In the genomic region with DNA sequence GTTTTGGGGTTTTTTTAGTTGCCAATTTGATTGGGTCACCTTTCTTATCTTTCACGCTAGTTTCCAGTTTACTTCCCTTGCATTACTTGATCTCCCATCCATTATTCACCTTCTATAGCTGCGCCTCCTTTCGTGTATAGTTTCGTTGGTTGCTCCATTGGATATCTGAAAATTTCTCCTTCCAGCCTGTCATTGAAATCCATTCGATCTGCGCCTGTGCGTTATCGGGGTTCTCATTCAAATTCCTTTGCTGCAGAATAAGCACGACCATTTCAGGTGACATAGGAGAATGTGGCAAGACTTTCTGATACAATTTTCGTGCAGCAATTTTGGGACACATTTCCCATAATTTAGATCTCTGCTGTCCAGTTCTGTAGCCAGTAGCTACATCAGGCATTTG, we compare ENCODE assay signal across 8 cellular contexts. TPM values are rescaled to one million over a fixed set of nuclear protein-coding genes. Genes with fewer than 3 reads are reported as not detected.
DNase-seq lines count a peak whose midpoint lies in the region; ATAC-seq lines count a peak whose summit lies in the region.

No MANE protein-coding gene starts in this region.

- H3K36me3 Mint-ChIP-seq in activated T-cell treated with anti-CD3 and anti-CD28 coated beads, Interleukin-2, amount 50 U/mL, for 4 hours (ENCODE audit: insufficient read depth): peaks cover 6% of the 10 kb centered on the region
- peaks cover 6% of the 10 kb centered on the region for H3K36me3 Mint-ChIP-seq in activated CD8-positive, alpha-beta T cell treated with anti-CD3 and anti-CD28 coated beads, Interleukin-2, amount 10 ng/mL, durations not matched to agents 7 days and 5 days (ENCODE audit: low read depth)
- peaks cover 0 to 6% (median 5%) of the 10 kb centered on the region in 3 donors for H3K36me3 Mint-ChIP-seq in immature natural killer cell

- peak overlapping the region; percentile 79 for H3K27ac ChIP-seq in substantia nigra (ENCODE audit: low read depth, low read length, poor library complexity, severe bottlenecking)

- no peaks in the 10 kb centered on the region for H3K9me3 Mint-ChIP-seq in activated T-cell treated with anti-CD3 and anti-CD28 coated beads, Interleukin-2, amount 50 U/mL, for 4 hours
- no peaks in the 10 kb centered on the region for H3K9me3 Mint-ChIP-seq in activated CD8-positive, alpha-beta T cell treated with anti-CD3 and anti-CD28 coated beads, Interleukin-2, amount 10 ng/mL, durations not matched to agents 7 days and 5 days (ENCODE audit: insufficient read depth)
- H3K9me3 Mint-ChIP-seq in immature natural killer cell: no peaks in the 10 kb centered on the region

- CTCF ChIA-PET in activated CD8-positive, alpha-beta T cell treated with anti-CD3 and anti-CD28 coated beads, Interleukin-2, amount 10 ng/mL, durations not matched to agents 7 days and 5 days (lab: Charles Lee): interaction anchor here (0.8 to 1.3 kb wide), 3 partner anchors 19 to 215 kb away, joined by 3 to 5 read pairs (median 4); partner anchors contain the start of gene CDKN2AIP

- peaks cover 29% of the 10 kb centered on the region for H3K4me1 Mint-ChIP-seq in activated T-cell treated with anti-CD3 and anti-CD28 coated beads, Interleukin-2, amount 50 U/mL, for 4 hours (ENCODE audit: low read depth)
- peaks cover 27% of the 10 kb centered on the region for H3K4me1 Mint-ChIP-seq in activated CD8-positive, alpha-beta T cell treated with anti-CD3 and anti-CD28 coated beads, Interleukin-2, amount 10 ng/mL, durations not matched to agents 7 days and 5 days (ENCODE audit: low read depth)
- peaks cover 34 to 53% of the 10 kb centered on the region in 2 donors for H3K4me1 Mint-ChIP-seq in immature natural killer cell

- ATAC-seq in activated T-cell treated with anti-CD3 and anti-CD28 coated beads, Interleukin-2, amount 50 U/mL, for 4 hours: no peak
- ATAC-seq in activated CD8-positive, alpha-beta T cell treated with anti-CD3 and anti-CD28 coated beads, Interleukin-2, amount 10 ng/mL, durations not matched to agents 7 days and 5 days: no peak
- no peak for ATAC-seq in GM19023 (IDR thresholded peaks at IDR 0.05; ENCODE audit: unreplicated experiment)

- peak overlapping the region; percentile 75 for H3K27ac Mint-ChIP-seq in activated CD8-positive, alpha-beta T cell treated with anti-CD3 and anti-CD28 coated beads, Interleukin-2, amount 10 ng/mL, durations not matched to agents 7 days and 5 days
- H3K27ac Mint-ChIP-seq in immature natural killer cell: peak overlapping the region; percentile 87 to 98 (median 94)

- H3K4me3 Mint-ChIP-seq in activated T-cell treated with anti-CD3 and anti-CD28 coated beads, Interleukin-2, amount 50 U/mL, for 4 hours: peak overlapping the region; percentile 94
- H3K4me3 Mint-ChIP-seq in activated CD8-positive, alpha-beta T cell treated with anti-CD3 and anti-CD28 coated beads, Interleukin-2, amount 10 ng/mL, durations not matched to agents 7 days and 5 days: peak overlapping the region; percentile 76
- peak overlapping the region; percentile 85 to 97 (median 94) for H3K4me3 Mint-ChIP-seq in immature natural killer cell

- no peak for DNase-seq in activated T-cell treated with anti-CD3 and anti-CD28 coated beads, Interleukin-2, amount 50 U/mL, for 4 hours
- no peak for DNase-seq in activated T-cell treated with anti-CD3 and anti-CD28 coated beads, Interleukin-2, amount 50 U/mL, for 48 hours
- DNase-seq in activated CD8-positive, alpha-beta T cell treated with anti-CD3 and anti-CD28 coated beads, Interleukin-2, amount 10 ng/mL, durations not matched to agents 7 days and 5 days: no peak
- peak in 2 of 3 donors; percentile 20 to 31 for DNase-seq in immature natural killer cell
- DNase-seq in substantia nigra (lab: John Stamatoyannopoulos, UW): no peak
- DNase-seq in DMS153 (lab: John Stamatoyannopoulos, UW): no peak
- no peak for DNase-seq in NCI-H1436 (lab: John Stamatoyannopoulos, UW)

- POLR2A ChIA-PET in activated CD8-positive, alpha-beta T cell treated with anti-CD3 and anti-CD28 coated beads, Interleukin-2, amount 10 ng/mL, durations not matched to agents 7 days and 5 days (lab: Charles Lee): interaction anchor here (0.6 to 1.0 kb wide), 5 partner anchors 9 to 215 kb away, joined by 3 to 4 read pairs (median 3); partner anchors contain the start of gene CDKN2AIP

- H3K27me3 Mint-ChIP-seq in activated T-cell treated with anti-CD3 and anti-CD28 coated beads, Interleukin-2, amount 50 U/mL, for 4 hours (ENCODE audit: low read depth): no peaks in the 10 kb centered on the region
- no peaks in the 10 kb centered on the region for H3K27me3 Mint-ChIP-seq in activated CD8-positive, alpha-beta T cell treated with anti-CD3 and anti-CD28 coated beads, Interleukin-2, amount 10 ng/mL, durations not matched to agents 7 days and 5 days (ENCODE audit: low read depth)
- peaks cover 1 to 7% (median 6%) of the 10 kb centered on the region in 3 donors for H3K27me3 Mint-ChIP-seq in immature natural killer cell (ENCODE audit: low read depth in 3 of 3)

RNA-seq across cellular contexts. Expression of gene TRAPPC11, which starts 0.8 kb away (rescaled TPM):
- 10 to 100 TPM; 21.2 to 24.3 (median 23.4) TPM for total RNA-seq in activated T-cell treated with anti-CD3 and anti-CD28 coated beads, Interleukin-2, amount 50 U/mL, for 4 hours
- 10 to 100 TPM; 26.5 to 29.9 TPM for total RNA-seq in activated CD8-positive, alpha-beta T cell treated with anti-CD3 and anti-CD28 coated beads, Interleukin-2, amount 10 ng/mL, durations not matched to agents 7 days and 5 days
- 10 to 100 TPM; 12.5 to 20.0 (median 13.0) TPM for polyA plus RNA-seq in immature natural killer cell

RNA-seq across cellular contexts. Expression of gene RWDD4, which starts 0.9 kb away (rescaled TPM):
- total RNA-seq in activated T-cell treated with anti-CD3 and anti-CD28 coated beads, Interleukin-2, amount 50 U/mL, for 4 hours: 10 to 100 TPM; 28.0 to 30.7 (median 29.7) TPM
- total RNA-seq in activated CD8-positive, alpha-beta T cell treated with anti-CD3 and anti-CD28 coated beads, Interleukin-2, amount 10 ng/mL, durations not matched to agents 7 days and 5 days: 10 to 100 TPM; 15.6 to 17.2 TPM
- polyA plus RNA-seq in immature natural killer cell: 10 to 100 TPM; 21.5 to 25.7 (median 25.0) TPM

Comparison
In these comparisons a context has a peak if more than half of its experiments do, and no peak if none do; other contexts are left out.
1. DNase-seq: peak in immature natural killer cell (2 of 3); none in activated T-cell treated with anti-CD3 and anti-CD28 coated beads, Interleukin-2, amount 50 U/mL, for 4 hours (single experiment), activated T-cell treated with anti-CD3 and anti-CD28 coated beads, Interleukin-2, amount 50 U/mL, for 48 hours (0 of 2), activated CD8-positive, alpha-beta T cell treated with anti-CD3 and anti-CD28 coated beads, Interleukin-2, amount 10 ng/mL, durations not matched to agents 7 days and 5 days (single experiment), substantia nigra (0 of 49), DMS153 (single experiment) and NCI-H1436 (single experiment).
2. Peak in every context shown above with its lines, with median percentiles within 50 percentile points of each other: H3K4me3 Mint-ChIP-seq.